Comparison of ENCODE assay signal across 8 cellular contexts in genomic region chr16:2428051-2428786, GRCh38. TPM values are rescaled to one million over a fixed set of nuclear protein-coding genes. Genes with fewer than 3 reads are reported as not detected.
DNase-seq lines count a peak whose midpoint lies in the region; ATAC-seq and TF ChIP-seq lines count a peak whose summit lies in the region.

No MANE protein-coding gene starts in this region.

- H3K9ac ChIP-seq in iPS-18a (ENCODE audit: low read length), result peak overlapping the region; percentile 70
- H3K9ac ChIP-seq in skeletal muscle tissue (ENCODE audit: low read depth in 1 of 3, low read length in 3 of 3), result peak overlapping the region; percentile 61 to 85 (median 74)

- peak; percentile 6 for ATAC-seq in GM18873 (IDR thresholded peaks at IDR 0.05; ENCODE audit: low FRiP score, unreplicated experiment)
- ATAC-seq in activated naive CD8-positive, alpha-beta T cell treated with anti-CD3 and anti-CD28 coated beads, Interleukin-2, amount 50 U/mL, for 24 hours, result peak; percentile 7
- ATAC-seq in HG03280 (IDR thresholded peaks at IDR 0.05; ENCODE audit: unreplicated experiment), result no peak
- ATAC-seq in GM21526 (IDR thresholded peaks at IDR 0.05; ENCODE audit: low FRiP score, unreplicated experiment), result no peak

- H3K27ac Mint-ChIP-seq in activated naive CD8-positive, alpha-beta T cell treated with anti-CD3 and anti-CD28 coated beads, Interleukin-2, amount 50 U/mL, for 24 hours, result peak overlapping the region; percentile 54

- H3K4me1 Mint-ChIP-seq in activated naive CD8-positive, alpha-beta T cell treated with anti-CD3 and anti-CD28 coated beads, Interleukin-2, amount 50 U/mL, for 24 hours, result peaks cover 19% of the 10 kb centered on the region

- H3K36me3 ChIP-seq in BJ (ENCODE audit: control insufficient read depth, insufficient read depth, low read length) (peaks cover 5% of the 10 kb centered on the region), iPS-18a (ENCODE audit: control insufficient read depth, low read depth, low read length) (peaks cover 21% of the 10 kb centered on the region), skeletal muscle tissue (ENCODE audit: control insufficient read depth in 3 of 3, insufficient read depth in 3 of 3, low read length in 3 of 3) (peaks cover 7 to 11% (median 8%) of the 10 kb centered on the region in 3 donors)

- H3K4me1 ChIP-seq in iPS-18a (ENCODE audit: control insufficient read depth, low read depth, low read length) (peaks cover 8% of the 10 kb centered on the region), skeletal muscle tissue (ENCODE audit: control insufficient read depth in 3 of 3, insufficient read depth in 3 of 3, low read length in 3 of 3) (peaks cover 13 to 17% (median 16%) of the 10 kb centered on the region in 3 donors)

- H3K9me3 Mint-ChIP-seq in activated naive CD8-positive, alpha-beta T cell treated with anti-CD3 and anti-CD28 coated beads, Interleukin-2, amount 50 U/mL, for 24 hours, result no peaks in the 10 kb centered on the region

- no peaks in the 10 kb centered on the region for H3K27me3 Mint-ChIP-seq in activated naive CD8-positive, alpha-beta T cell treated with anti-CD3 and anti-CD28 coated beads, Interleukin-2, amount 50 U/mL, for 24 hours

- POLR2A ChIA-PET in BJ (lab: Charles Lee), result no interaction called here

- CTCF ChIA-PET in BJ (lab: Yijun Ruan, JAX), result interaction anchor here (0.6 to 2.2 kb wide), 3 partner anchors 12 to 159 kb away, joined by 3 to 14 read pairs (median 5); no protein-coding TSS in a partner anchor

- peak overlapping the region; percentile 82 for H3K4me3 Mint-ChIP-seq in activated naive CD8-positive, alpha-beta T cell treated with anti-CD3 and anti-CD28 coated beads, Interleukin-2, amount 50 U/mL, for 24 hours

- no peak overlapping the region for H3K27ac ChIP-seq in iPS-18a (ENCODE audit: low read length)
- H3K27ac ChIP-seq in skeletal muscle tissue (ENCODE audit: low read depth, low read length), result no peak overlapping the region

- H3K27me3 ChIP-seq in BJ (ENCODE audit: control insufficient read depth, insufficient read depth, low read length) (no peaks in the 10 kb centered on the region), iPS-18a (ENCODE audit: control insufficient read depth, insufficient read depth, low read length) (peaks cover 11% of the 10 kb centered on the region), skeletal muscle tissue (ENCODE audit: control insufficient read depth in 3 of 3, insufficient read depth in 3 of 3, low read length in 3 of 3) (no peaks in the 10 kb centered on the region)

- TF ChIP-seq CTCF in BJ (IDR thresholded peaks at IDR 0.05; ENCODE audit: insufficient read depth, low read depth, low read length), result peak; percentile 47

- peaks cover 21% of the 10 kb centered on the region for H3K36me3 Mint-ChIP-seq in activated naive CD8-positive, alpha-beta T cell treated with anti-CD3 and anti-CD28 coated beads, Interleukin-2, amount 50 U/mL, for 24 hours (ENCODE audit: low read depth)

- DNase-seq in BJ (ENCODE audit: low read depth) (no peak), LoVo (ENCODE audit: low spot score) (peak; percentile 34)
- DNase-seq in activated naive CD8-positive, alpha-beta T cell treated with anti-CD3 and anti-CD28 coated beads, Interleukin-2, amount 50 U/mL, for 24 hours, result peak; percentile 37

- H3K4me3 ChIP-seq in BJ (ENCODE audit: low read depth, low read length) (peak overlapping the region; percentile 91), iPS-18a (ENCODE audit: low read length) (peak overlapping the region; percentile 60), skeletal muscle tissue (ENCODE audit: low read length in 3 of 3) (peak overlapping the region; percentile 65 to 93 (median 87))

- no peaks in the 10 kb centered on the region for H3K9me3 ChIP-seq in iPS-18a (ENCODE audit: control insufficient read depth, low read depth, low read length)
- H3K9me3 ChIP-seq in skeletal muscle tissue (ENCODE audit: control insufficient read depth in 3 of 3, low read length in 3 of 3), result no peaks in the 10 kb centered on the region

RNA-seq across cellular contexts. Expression of gene CCNF, which starts 1.0 kb away (rescaled TPM):
- polyA plus RNA-seq in BJ (2011; rRNA removed), result 4.5 and 7.1 TPM in 2 replicates
- 19.1 and 21.0 TPM in 2 replicates for polyA minus RNA-seq in BJ (2011; rRNA and poly(A)+ RNA removed)
- 6.8 TPM for total RNA-seq in skeletal muscle tissue

RNA-seq across cellular contexts. Expression of gene TEDC2, which starts 31.7 kb away (rescaled TPM):
- 2.2 and 3.7 TPM in 2 replicates for polyA plus RNA-seq in BJ (2011; rRNA removed)
- 2.2 and 2.7 TPM in 2 replicates for polyA minus RNA-seq in BJ (2011; rRNA and poly(A)+ RNA removed)
- total RNA-seq in skeletal muscle tissue, result 2.6 TPM

RNA-seq across cellular contexts. Expression of gene NTN3, which starts 42.9 kb away (rescaled TPM):
- 0.09 and 0.12 TPM in 2 replicates for polyA plus RNA-seq in BJ (2011; rRNA removed)
- polyA minus RNA-seq in BJ (2011; rRNA and poly(A)+ RNA removed), result 0.24 TPM in 1 of 2 replicates, not detected in the other
- total RNA-seq in skeletal muscle tissue, result 5.2 TPM

RNA-seq across cellular contexts. Expression of gene TBC1D24, which starts 46.7 kb away (rescaled TPM):
- polyA plus RNA-seq in BJ (2011; rRNA removed), result 6.0 and 9.2 TPM in 2 replicates
- polyA minus RNA-seq in BJ (2011; rRNA and poly(A)+ RNA removed), result 12.1 and 12.5 TPM in 2 replicates
- 7.8 TPM for total RNA-seq in skeletal muscle tissue

Comparison
In these comparisons a context has a peak if more than half of its experiments do, and no peak if none do; other contexts are left out.
1. ATAC-seq: peak in GM18873 (single experiment) and activated naive CD8-positive, alpha-beta T cell treated with anti-CD3 and anti-CD28 coated beads, Interleukin-2, amount 50 U/mL, for 24 hours (single experiment); none in HG03280 (single experiment) and GM21526 (single experiment).
2. Peak in every context shown above with its lines, with median percentiles within 50 percentile points of each other: H3K4me3 ChIP-seq.